Comparison of ENCODE assay signal across 15 cellular contexts in genomic region chr18:9866627-9867453, GRCh38. TPM values are rescaled to one million over a fixed set of nuclear protein-coding genes. Genes with fewer than 3 reads are reported as not detected.
"Had no signal": no experiment of that assay in that cellular context is flagged by ENCODE, and none has a peak within 500 bp of the region (broad histone marks: within the 10 kb centered on the region; RNA-seq: fewer than 3 reads in every experiment).

No MANE protein-coding gene starts in this region.

- ATAC-seq: activated CD4-positive, alpha-beta T cell treated with anti-CD3 and anti-CD28 coated beads for 36 hours; activated CD8-positive, alpha-beta T cell treated with anti-CD3 and anti-CD28 coated beads for 36 hours; left ventricle myocardium superior had no signal

- H3K36me3 ChIP-seq: thyroid gland, WERI-Rb-1 had no signal

- H3K9me3 ChIP-seq: thyroid gland had no signal

- H3K27ac Mint-ChIP-seq: activated CD4-positive, alpha-beta T cell treated with anti-CD3 and anti-CD28 coated beads for 36 hours; activated CD8-positive, alpha-beta T cell treated with anti-CD3 and anti-CD28 coated beads for 36 hours had no signal

- DNase-seq: activated CD4-positive, alpha-beta T cell treated with anti-CD3 and anti-CD28 coated beads for 36 hours; activated CD8-positive, alpha-beta memory T cell treated with anti-CD3 and anti-CD28 coated beads, Interleukin-2, amount 50 U/mL, for 4 hours; activated CD8-positive, alpha-beta T cell treated with anti-CD3 and anti-CD28 coated beads for 36 hours; activated naive CD4-positive, alpha-beta T cell; glutamatergic neuron; left ventricle myocardium superior; T-helper 1 cell; thyroid gland; WERI-Rb-1 had no signal

- H3K4me3 ChIP-seq: ascending aorta, skin epidermis, thyroid gland had no signal

- H3K4me3 Mint-ChIP-seq: activated CD4-positive, alpha-beta T cell treated with anti-CD3 and anti-CD28 coated beads for 36 hours; activated CD8-positive, alpha-beta T cell treated with anti-CD3 and anti-CD28 coated beads for 36 hours; neural crest cell had no signal

- H3K27me3 ChIP-seq: ascending aorta, thyroid gland had no signal

- H3K4me1 ChIP-seq: ascending aorta had no signal

- FAIRE-seq: colon, islet of Langerhans had no signal

- H3K27ac ChIP-seq: ascending aorta, thyroid gland, WERI-Rb-1 had no signal

RNA-seq across cellular contexts. Expression of gene TXNDC2, which starts 18.9 kb away (rescaled TPM):
- total RNA-seq: activated CD4-positive, alpha-beta T cell treated with anti-CD3 and anti-CD28 coated beads for 36 hours; activated CD8-positive, alpha-beta T cell treated with anti-CD3 and anti-CD28 coated beads for 36 hours; ascending aorta; cardiac septum; left ventricle myocardium superior; neural crest cell; thyroid gland had no signal
